Comparison of ENCODE assay signal across 8 cellular contexts in genomic region chr19:17103177-17103576, GRCh38. TPM values are rescaled to one million over a fixed set of nuclear protein-coding genes. Genes with fewer than 3 reads are reported as not detected.
DNase-seq lines count a peak whose midpoint lies in the region; ATAC-seq and TF ChIP-seq lines count a peak whose summit lies in the region.

No MANE protein-coding gene starts in this region.

- peak overlapping the region; percentile 46 for H3K27ac Mint-ChIP-seq in activated naive CD8-positive, alpha-beta T cell
- no peak overlapping the region for H3K27ac Mint-ChIP-seq in activated naive CD8-positive, alpha-beta T cell treated with anti-CD3 and anti-CD28 coated beads for 36 hours

- H3K9me3 ChIP-seq in OCI-LY3 (ENCODE audit: insufficient read depth, low read length) (peaks cover 5% of the 10 kb centered on the region; the same call in 1 of the 2 replicates), thoracic aorta (no peaks in the 10 kb centered on the region)

- H3K79me2 ChIP-seq in OCI-LY3 (ENCODE audit: low read length) = peaks cover 94% of the 10 kb centered on the region

- H3K27me3 Mint-ChIP-seq in activated naive CD8-positive, alpha-beta T cell = no peaks in the 10 kb centered on the region
- no peaks in the 10 kb centered on the region for H3K27me3 Mint-ChIP-seq in activated naive CD8-positive, alpha-beta T cell treated with anti-CD3 and anti-CD28 coated beads for 36 hours

- peaks cover 32% of the 10 kb centered on the region for H3K4me1 Mint-ChIP-seq in activated naive CD8-positive, alpha-beta T cell (ENCODE audit: low read depth)
- H3K4me1 Mint-ChIP-seq in activated naive CD8-positive, alpha-beta T cell treated with anti-CD3 and anti-CD28 coated beads for 36 hours = peaks cover 19% of the 10 kb centered on the region

- no peaks in the 10 kb centered on the region for H3K27me3 ChIP-seq in OCI-LY3 (ENCODE audit: low read depth, low read length)
- no peaks in the 10 kb centered on the region for H3K27me3 ChIP-seq in thoracic aorta (replicated peaks; ENCODE audit: insufficient read depth)

- peaks cover 9% of the 10 kb centered on the region for H3K36me3 Mint-ChIP-seq in activated naive CD8-positive, alpha-beta T cell
- peaks cover 33% of the 10 kb centered on the region for H3K36me3 Mint-ChIP-seq in activated naive CD8-positive, alpha-beta T cell treated with anti-CD3 and anti-CD28 coated beads for 36 hours

- H3K36me3 ChIP-seq in OCI-LY3 (replicated peaks; ENCODE audit: low read depth, low read length) = peaks cover 43% of the 10 kb centered on the region
- H3K36me3 ChIP-seq in thoracic aorta = peaks cover 11% of the 10 kb centered on the region

- H3K27ac ChIP-seq in OCI-LY3 (ENCODE audit: low read length) (no peak overlapping the region), thoracic aorta (peak overlapping the region in 1 of 2 donors; percentile 22)

- DNase-seq in activated naive CD8-positive, alpha-beta T cell treated with anti-CD3 and anti-CD28 coated beads for 36 hours = no peak
- peak; percentile 47 for DNase-seq in fibroblast of the aortic adventitia (ENCODE audit: low read depth)
- no peak for DNase-seq in thoracic aorta (ENCODE audit: low spot score)
- no peak for DNase-seq in SIG-M5 treated with dmso at 0.1 percent for 504 hours (lab: John Stamatoyannopoulos, UW; ENCODE audit: unreplicated experiment)
- DNase-seq in stimulated activated naive CD4-positive, alpha-beta T cell treated with Interleukin-2 at 50 U/mL for 16 hours (lab: John Stamatoyannopoulos, UW) = no peak

- peak overlapping the region; percentile 13; the same call in 1 of the 2 replicates for H3K4me2 ChIP-seq in OCI-LY3 (ENCODE audit: low read length)

- peak; percentile 49 for TF ChIP-seq CTCF in OCI-LY3 (IDR thresholded peaks at IDR 0.05; ENCODE audit: low read depth, low read length)
- peak; percentile 79 for TF ChIP-seq CTCF in fibroblast of the aortic adventitia (IDR thresholded peaks at IDR 0.05; ENCODE audit: insufficient read depth, low read length)
- peak; percentile 42 for TF ChIP-seq CTCF in thoracic aorta (IDR thresholded peaks at IDR 0.05)

- no peak overlapping the region for H3K4me3 Mint-ChIP-seq in activated naive CD8-positive, alpha-beta T cell
- no peak overlapping the region for H3K4me3 Mint-ChIP-seq in activated naive CD8-positive, alpha-beta T cell treated with anti-CD3 and anti-CD28 coated beads for 36 hours

- peaks cover 25% of the 10 kb centered on the region for H4K20me1 ChIP-seq in OCI-LY3 (ENCODE audit: insufficient read depth, low read length)

- H3K4me1 ChIP-seq in OCI-LY3 (ENCODE audit: low read length) (peaks cover 53% of the 10 kb centered on the region), thoracic aorta (ENCODE audit: control insufficient read depth in 1 of 2, low read depth in 2 of 2) (peaks cover 8 to 36% of the 10 kb centered on the region in 2 donors)

- ATAC-seq in thoracic aorta (ENCODE audit: insufficient number of reproducible peaks, low FRiP score, low read depth) (no peak), HG02623 (IDR thresholded peaks at IDR 0.05; ENCODE audit: unreplicated experiment) (no peak)

- H3K4me3 ChIP-seq in OCI-LY3 (ENCODE audit: low read length) (no peak overlapping the region), fibroblast of the aortic adventitia (ENCODE audit: low read depth, low read length) (no peak overlapping the region), thoracic aorta (no peak overlapping the region)

- no peak overlapping the region for H2AFZ ChIP-seq in OCI-LY3 (ENCODE audit: low read depth, low read length)

- H3K9ac ChIP-seq in OCI-LY3 (ENCODE audit: low read length) = no peak overlapping the region

- H3K9me3 Mint-ChIP-seq in activated naive CD8-positive, alpha-beta T cell (ENCODE audit: low read depth) = no peaks in the 10 kb centered on the region
- H3K9me3 Mint-ChIP-seq in activated naive CD8-positive, alpha-beta T cell treated with anti-CD3 and anti-CD28 coated beads for 36 hours = no peaks in the 10 kb centered on the region

RNA-seq across cellular contexts. Expression of gene MYO9B, which starts 27.6 kb away (rescaled TPM):
- 10 to 100 TPM; 84.3 to 86.9 TPM for total RNA-seq in activated naive CD8-positive, alpha-beta T cell treated with anti-CD3 and anti-CD28 coated beads for 36 hours
- total RNA-seq in fibroblast of the aortic adventitia (ENCODE audit: low replicate concordance) (58.9 and 103 TPM in 2 replicates), thoracic aorta (100 to 1,000 TPM; 229 to 257 TPM)

RNA-seq across cellular contexts. Expression of gene HAUS8, which starts 27.9 kb away (rescaled TPM):
- total RNA-seq in activated naive CD8-positive, alpha-beta T cell treated with anti-CD3 and anti-CD28 coated beads for 36 hours = 10 to 100 TPM; 43.1 to 46.0 TPM
- total RNA-seq in fibroblast of the aortic adventitia (ENCODE audit: low replicate concordance) = 0.33 and 5.2 TPM in 2 replicates
- total RNA-seq in thoracic aorta = 10 to 100 TPM in 1 of 2 donors, 1 to 10 TPM in 1; 2.2 to 11.3 TPM
